Comparison of ENCODE assay signal across 12 cellular contexts in genomic region chr22:26681395-26681821, GRCh38. TPM values are rescaled to one million over a fixed set of nuclear protein-coding genes. Genes with fewer than 3 reads are reported as not detected.
DNase-seq lines count a peak whose midpoint lies in the region; ATAC-seq and TF ChIP-seq lines count a peak whose summit lies in the region.
"Had no signal": no experiment of that assay in that cellular context is flagged by ENCODE, and none has a peak within 500 bp of the region (broad histone marks: within the 10 kb centered on the region; RNA-seq: fewer than 3 reads in every experiment).

No MANE protein-coding gene starts in this region.

- H4K8ac ChIP-seq in trophoblast cell (ENCODE audit: low read depth, low read length), result peak overlapping the region; percentile 31

- H3K14ac ChIP-seq in trophoblast cell (ENCODE audit: low read length), result peak overlapping the region; percentile 32

- H2BK5ac ChIP-seq in trophoblast cell (ENCODE audit: low read depth, low read length, poor library complexity), result peak overlapping the region; percentile 55

- H3K4ac ChIP-seq in trophoblast cell (ENCODE audit: low read depth, low read length), result no peak overlapping the region

- H3K27ac ChIP-seq in RWPE2 (ENCODE audit: poor library complexity, severe bottlenecking) (no peak overlapping the region), trophoblast cell (ENCODE audit: low read depth, low read length) (peak overlapping the region; percentile 80)
- H3K27ac ChIP-seq: foreskin keratinocyte had no signal

- no peak overlapping the region for H3K9ac ChIP-seq in trophoblast cell (ENCODE audit: low read length)

- H2AK5ac ChIP-seq in trophoblast cell (ENCODE audit: low read length), result peak overlapping the region; percentile 8

- H3K4me3 ChIP-seq in RWPE2 (ENCODE audit: severe bottlenecking), result no peak overlapping the region
- no peak overlapping the region for H3K4me3 ChIP-seq in foreskin fibroblast (ENCODE audit: low read depth in 1 of 2, low read length in 2 of 2)
- H3K4me3 ChIP-seq in trophoblast cell (ENCODE audit: low read depth, low read length), result no peak overlapping the region
- H3K4me3 ChIP-seq: mucosa of descending colon had no signal

- H4K12ac ChIP-seq in trophoblast cell (ENCODE audit: low read depth, low read length), result no peak overlapping the region

- H3K27me3 ChIP-seq in RWPE2 (ENCODE audit: insufficient read depth, poor library complexity, severe bottlenecking) (no peaks in the 10 kb centered on the region), trophoblast cell (ENCODE audit: insufficient read depth, low read length) (no peaks in the 10 kb centered on the region)
- H3K27me3 ChIP-seq: foreskin keratinocyte had no signal

- H4K91ac ChIP-seq in trophoblast cell (ENCODE audit: low read depth, low read length), result peak overlapping the region; percentile 53

- H3K23ac ChIP-seq in trophoblast cell (ENCODE audit: low read length), result no peak overlapping the region

- no peak for TF ChIP-seq CTCF in RWPE2 (IDR thresholded peaks at IDR 0.05; ENCODE audit: poor library complexity, severe bottlenecking)
- TF ChIP-seq CTCF in foreskin fibroblast (IDR thresholded peaks at IDR 0.05; ENCODE audit: low read depth, low read length), result no peak

- DNase-seq in GM03348 (ENCODE audit: low spot score) (peak; percentile 82), RWPE2 (ENCODE audit: low spot score) (no peak), foreskin fibroblast (peak; percentile 18 to 39), trophoblast cell (no peak)
- DNase-seq in activated CD8-positive, alpha-beta memory T cell treated with anti-CD3 and anti-CD28 coated beads for 24 hours, result no peak
- DNase-seq in activated naive CD4-positive, alpha-beta T cell treated with Interleukin-2 at 50 U/mL for 16 hours, result no peak
- DNase-seq: foreskin keratinocyte; mucosa of descending colon; NCI-H524 treated with DMSO at 0.1 percent for 48 hours; stimulated activated CD8-positive, alpha-beta memory T cell treated with anti-CD3 and anti-CD28 coated beads, Interleukin-4, amount 100 ng/mL, for 48 hours had no signal

- H3K36me3 ChIP-seq in RWPE2 (ENCODE audit: low read depth) (peaks cover 17% of the 10 kb centered on the region), trophoblast cell (ENCODE audit: control insufficient read depth in 1 of 2, insufficient read depth in 2 of 2, low read length in 2 of 2) (no peaks in the 10 kb centered on the region)

- no CpG with 5 or more reads among the region's 11 CpGs for WGBS in trophoblast cell (ENCODE audit: extremely low coverage, insufficient coverage, insufficient read length)

- ATAC-seq in RWPE2 (ENCODE audit: low read depth) (peak; percentile 59; the same call in 2 of the 3 replicates), HG03442 (IDR thresholded peaks at IDR 0.05; ENCODE audit: unreplicated experiment) (no peak), HG03039 (IDR thresholded peaks at IDR 0.05; ENCODE audit: unreplicated experiment) (no peak)
- ATAC-seq: foreskin keratinocyte, mucosa of descending colon had no signal

- H2BK120ac ChIP-seq in trophoblast cell (ENCODE audit: insufficient read depth, low read length, poor library complexity), result peak overlapping the region; percentile 79

- H2BK12ac ChIP-seq in trophoblast cell (ENCODE audit: low read length), result peak overlapping the region; percentile 91

- peaks cover 9% of the 10 kb centered on the region for H3K79me1 ChIP-seq in trophoblast cell (ENCODE audit: low read length)

- peak overlapping the region; percentile 44 for H2AFZ ChIP-seq in trophoblast cell (ENCODE audit: insufficient read depth, low read length, poor library complexity)

- peak overlapping the region; percentile 34 for H3K18ac ChIP-seq in trophoblast cell (ENCODE audit: low read length)

- H3K4me1 ChIP-seq in RWPE2 (ENCODE audit: insufficient read depth, poor library complexity, severe bottlenecking), result no peaks in the 10 kb centered on the region
- peaks cover 10 to 13% of the 10 kb centered on the region in 2 experiments for H3K4me1 ChIP-seq in trophoblast cell (ENCODE audit: control insufficient read depth in 1 of 2, insufficient read depth in 2 of 2, low read length in 2 of 2)
- H3K4me1 ChIP-seq: foreskin keratinocyte had no signal

- H3K4me2 ChIP-seq in trophoblast cell (ENCODE audit: low read length), result peak overlapping the region; percentile 1

- peaks cover 2% of the 10 kb centered on the region for H3K79me2 ChIP-seq in trophoblast cell (ENCODE audit: control insufficient read depth, insufficient read depth, low read length, poor library complexity)

- H3K9me3 ChIP-seq in RWPE2 (ENCODE audit: severe bottlenecking) (no peaks in the 10 kb centered on the region), trophoblast cell (ENCODE audit: insufficient read depth, low read depth, low read length) (no peaks in the 10 kb centered on the region)
- H3K9me3 ChIP-seq: mucosa of descending colon had no signal

RNA-seq across cellular contexts. Expression of gene MIAT, which starts 24.0 kb away (rescaled TPM):
- 0.07 and 0.11 TPM in 2 replicates for polyA plus RNA-seq in trophoblast cell (2013)

RNA-seq across cellular contexts. Expression of gene CRYBA4, which starts 59.6 kb away (rescaled TPM):
- polyA plus RNA-seq in trophoblast cell (2013), result not detected in 2 replicates
- polyA plus RNA-seq: foreskin keratinocyte had no signal

Comparison
In these comparisons a context has a peak if more than half of its experiments do, and no peak if none do; other contexts are left out.
1. DNase-seq: peak in GM03348 (single experiment) and foreskin fibroblast (2 of 2); none in RWPE2 (single experiment), trophoblast cell (0 of 2), activated CD8-positive, alpha-beta memory T cell treated with anti-CD3 and anti-CD28 coated beads for 24 hours (single experiment) and activated naive CD4-positive, alpha-beta T cell treated with Interleukin-2 at 50 U/mL for 16 hours (single experiment).